In genomic region chr4:173575482-173576152, GRCh38 we compare ENCODE assay signal across 2 cellular contexts.
TF ChIP-seq lines count a peak whose summit lies in the region.

No MANE protein-coding gene starts in this region.

TF ChIP-seq in K562, 482 proteins besides CTCF, POLR2A, EP300 and RAD21:
- no peak for TF ChIP-seq ZBTB17 (CRISPR knock-in tag; IDR thresholded peaks at IDR 0.05)
- TF ChIP-seq THAP12 (CRISPR knock-in tag; IDR thresholded peaks at IDR 0.05), result no peak
- TF ChIP-seq STAT6 (CRISPR knock-in tag; IDR thresholded peaks at IDR 0.05), result no peak
- no peak for TF ChIP-seq HOXB6 (CRISPR knock-in tag; IDR thresholded peaks at IDR 0.05; ENCODE audit: borderline replicate concordance)
- TF ChIP-seq ATF3 (IDR thresholded peaks at IDR 0.05), result no peak
- no peak for TF ChIP-seq ATF3 (CRISPR knock-in tag; conservative IDR thresholded peaks at IDR 0.05)
- TF ChIP-seq ZNF224 (CRISPR knock-in tag; IDR thresholded peaks at IDR 0.05), result no peak

TF ChIP-seq in HepG2, 621 proteins besides CTCF, POLR2A, EP300 and RAD21:
- TF ChIP-seq STAT6 (CRISPR knock-in tag; IDR thresholded peaks at IDR 0.05; ENCODE audit: borderline replicate concordance) (no peak), HMGXB3 (CRISPR knock-in tag; IDR thresholded peaks at IDR 0.05; ENCODE audit: borderline replicate concordance) (no peak), ZNF75D (CRISPR knock-in tag; IDR thresholded peaks at IDR 0.05; ENCODE audit: borderline replicate concordance) (no peak), ONECUT2 (CRISPR knock-in tag; IDR thresholded peaks at IDR 0.05) (no peak), ZNF207 (IDR thresholded peaks at IDR 0.05; ENCODE audit: borderline replicate concordance) (no peak), ZKSCAN1 (IDR thresholded peaks at IDR 0.05; ENCODE audit: low read length) (no peak)
